9 cellular contexts compared by ENCODE assay signal in genomic region chr5:72210913-72211670, GRCh38.
DNase-seq lines count a peak whose midpoint lies in the region; TF ChIP-seq lines count a peak whose summit lies in the region.
"Had no signal": no experiment of that assay in that cellular context is flagged by ENCODE, and none has a peak within 500 bp of the region (broad histone marks: within the 10 kb centered on the region; RNA-seq: fewer than 3 reads in every experiment).

No MANE protein-coding gene starts in this region.

- no peak overlapping the region for H3K9ac ChIP-seq in mesendoderm (ENCODE audit: low read length)
- H3K9ac ChIP-seq: KMS-11 had no signal

- H3K27ac Mint-ChIP-seq in HFFc6, result peak overlapping the region; percentile 92
- H3K27ac Mint-ChIP-seq in CD8-positive, alpha-beta memory T cell, result no peak overlapping the region

- H3K27me3 Mint-ChIP-seq in HFFc6 (ENCODE audit: insufficient read depth), result peaks cover 8% of the 10 kb centered on the region
- H3K27me3 Mint-ChIP-seq in CD8-positive, alpha-beta memory T cell, result peaks cover 0 to 5% of the 10 kb centered on the region in 2 donors

- peak overlapping the region; percentile 6 for H3K4me3 ChIP-seq in astrocyte of the spinal cord (ENCODE audit: low read depth, low read length)
- H3K4me3 ChIP-seq in right atrium auricular region, result no peak overlapping the region
- no peak overlapping the region for H3K4me3 ChIP-seq in CD8-positive, alpha-beta memory T cell (ENCODE audit: low read length)
- H3K4me3 ChIP-seq in mesendoderm (ENCODE audit: low read length), result no peak overlapping the region

- CTCF ChIA-PET in CD8-positive, alpha-beta memory T cell (lab: Charles Lee), result no interaction called here

- H2BK15ac ChIP-seq in mesendoderm (replicated peaks; ENCODE audit: low read depth), result no peak overlapping the region

- no peak overlapping the region for H4K8ac ChIP-seq in mesendoderm (ENCODE audit: low read depth, low read length)

- no peaks in the 10 kb centered on the region for H3K79me1 ChIP-seq in mesendoderm (ENCODE audit: low read length)

- POLR2A ChIA-PET in CD8-positive, alpha-beta memory T cell (lab: Charles Lee), result no interaction called here

- H3K4me2 ChIP-seq in mesendoderm (ENCODE audit: low read length), result no peak overlapping the region
- H3K4me2 ChIP-seq: KMS-11 had no signal

- H3K36me3 ChIP-seq in right atrium auricular region (peaks cover 21% of the 10 kb centered on the region), mesendoderm (ENCODE audit: control insufficient read depth, insufficient read depth, low read length) (peaks cover 1% of the 10 kb centered on the region)
- no peaks in the 10 kb centered on the region for H3K36me3 ChIP-seq in CD8-positive, alpha-beta memory T cell (ENCODE audit: insufficient read depth, low read length)

- H4K5ac ChIP-seq in mesendoderm (ENCODE audit: low read length), result no peak overlapping the region

- peak; percentile 80 for DNase-seq in HFFc6
- DNase-seq in astrocyte of the spinal cord (ENCODE audit: low read depth, low spot score), result peak; percentile 95
- DNase-seq in right atrium auricular region (ENCODE audit: low spot score), result no peak
- DNase-seq in smooth muscle cell of the brain vasculature (ENCODE audit: low read depth, low spot score), result peak; percentile 51
- no peak for DNase-seq in CD8-positive, alpha-beta memory T cell
- no peak for DNase-seq in T-helper 9 cell
- DNase-seq in NCI-H1092 treated with DMSO at 0.1 percent for 48 hours (lab: John Stamatoyannopoulos, UW), result no peak
- no peak for DNase-seq in mesendoderm

- H2BK120ac ChIP-seq in mesendoderm (ENCODE audit: low read depth, low read length), result no peak overlapping the region

- H3K4me3 Mint-ChIP-seq in HFFc6, result peak overlapping the region; percentile 83
- no peak overlapping the region for H3K4me3 Mint-ChIP-seq in CD8-positive, alpha-beta memory T cell

- H2BK5ac ChIP-seq in mesendoderm (ENCODE audit: low read length), result no peak overlapping the region

- no CpG with 5 or more reads among the region's 6 CpGs for WGBS in mesendoderm (ENCODE audit: extremely low coverage, insufficient coverage, low lambda C conversion rate)

- no peak overlapping the region for H3K4ac ChIP-seq in mesendoderm (ENCODE audit: low read depth, low read length)

- no peaks in the 10 kb centered on the region for H3K9me3 Mint-ChIP-seq in HFFc6
- H3K9me3 Mint-ChIP-seq in CD8-positive, alpha-beta memory T cell, result no peaks in the 10 kb centered on the region

- no peaks in the 10 kb centered on the region for H3K27me3 ChIP-seq in right atrium auricular region
- H3K27me3 ChIP-seq in CD8-positive, alpha-beta memory T cell (ENCODE audit: insufficient read depth, low read length, poor library complexity, severe bottlenecking), result no peaks in the 10 kb centered on the region
- H3K27me3 ChIP-seq in mesendoderm (ENCODE audit: insufficient read depth, low read length, poor library complexity), result no peaks in the 10 kb centered on the region

- peaks cover 58% of the 10 kb centered on the region for H3K4me1 Mint-ChIP-seq in HFFc6 (ENCODE audit: low read depth)
- no peaks in the 10 kb centered on the region for H3K4me1 Mint-ChIP-seq in CD8-positive, alpha-beta memory T cell

- in situ Hi-C loops in astrocyte of the spinal cord (cut with HindIII; ENCODE audit: low sequenced_read_pairs), result no loop called here

- no peak overlapping the region for H3K56ac ChIP-seq in mesendoderm (ENCODE audit: low read length)

- no peak overlapping the region for H3K18ac ChIP-seq in mesendoderm (ENCODE audit: low read length)

- H3K27ac ChIP-seq in right atrium auricular region, result peak overlapping the region; percentile 71 to 81
- no peak overlapping the region for H3K27ac ChIP-seq in CD8-positive, alpha-beta memory T cell (ENCODE audit: low read depth, low read length)
- H3K27ac ChIP-seq in mesendoderm (ENCODE audit: low read depth, low read length), result no peak overlapping the region
- H3K27ac ChIP-seq: KMS-11 had no signal

- H2AK5ac ChIP-seq in mesendoderm (ENCODE audit: low read length), result no peak overlapping the region

- TF ChIP-seq CTCF in HFFc6 (IDR thresholded peaks at IDR 0.05), result no peak
- TF ChIP-seq CTCF in astrocyte of the spinal cord (IDR thresholded peaks at IDR 0.05; ENCODE audit: low read depth, low read length), result no peak
- no peak for TF ChIP-seq CTCF in right atrium auricular region (IDR thresholded peaks at IDR 0.05)

- no peaks in the 10 kb centered on the region for H3K79me2 ChIP-seq in mesendoderm (ENCODE audit: control insufficient read depth, insufficient read depth, low read length)

- H3K9me3 ChIP-seq in right atrium auricular region, result no peaks in the 10 kb centered on the region
- no peaks in the 10 kb centered on the region for H3K9me3 ChIP-seq in CD8-positive, alpha-beta memory T cell (ENCODE audit: low read length)

- H3K4me1 ChIP-seq in right atrium auricular region (peaks cover 0 to 24% of the 10 kb centered on the region in 2 donors), mesendoderm (ENCODE audit: control insufficient read depth, low read depth, low read length) (no peaks in the 10 kb centered on the region)
- H3K4me1 ChIP-seq in CD8-positive, alpha-beta memory T cell (ENCODE audit: insufficient read depth, low read length), result no peaks in the 10 kb centered on the region

- H3K23ac ChIP-seq in mesendoderm (ENCODE audit: low read length), result no peak overlapping the region

- H3K36me3 Mint-ChIP-seq in HFFc6 (ENCODE audit: low read depth), result peaks cover 34% of the 10 kb centered on the region
- H3K36me3 Mint-ChIP-seq in CD8-positive, alpha-beta memory T cell, result peaks cover 0 to 1% (median 0%) of the 10 kb centered on the region in 3 donors

Comparison
In these comparisons a context has a peak if more than half of its experiments do, and no peak if none do; other contexts are left out.
1. DNase-seq: peak in HFFc6 (single experiment), astrocyte of the spinal cord (single experiment) and smooth muscle cell of the brain vasculature (single experiment); none in right atrium auricular region (single experiment), CD8-positive, alpha-beta memory T cell (0 of 5), T-helper 9 cell (single experiment), NCI-H1092 treated with DMSO at 0.1 percent for 48 hours (single experiment) and mesendoderm (single experiment).
2. H3K27ac ChIP-seq: peak in right atrium auricular region (2 of 2); none in CD8-positive, alpha-beta memory T cell (single experiment) and mesendoderm (single experiment).